In the genomic region with DNA sequence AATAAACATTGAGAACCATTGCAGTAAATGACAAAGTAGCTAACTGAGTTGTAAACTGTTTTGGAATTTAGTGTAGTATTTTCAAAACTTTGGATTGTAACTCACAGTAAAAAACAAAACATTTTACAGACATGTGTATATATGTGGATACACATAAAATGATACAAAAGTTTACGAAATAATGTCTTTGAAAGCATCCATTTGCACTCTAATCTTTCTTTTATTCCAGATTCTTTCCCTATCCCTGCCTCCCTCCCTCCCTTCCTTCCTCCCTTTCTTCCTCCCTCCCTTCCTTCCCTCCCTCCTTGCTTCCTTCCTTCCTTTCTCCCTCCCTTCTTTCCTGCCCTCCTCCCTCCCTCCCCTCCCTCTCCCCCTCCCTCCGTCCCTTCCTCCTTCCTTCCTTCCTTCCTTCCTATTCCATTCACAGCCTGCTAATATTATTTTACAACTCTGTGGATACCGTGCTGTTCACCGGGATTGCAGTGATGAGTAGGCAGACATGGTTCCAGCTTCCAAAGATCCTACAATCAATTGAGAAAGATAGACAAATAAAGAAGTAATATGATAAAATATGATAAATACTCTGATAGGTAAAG, we compare ENCODE assay signal across 21 cellular contexts. TPM values are rescaled to one million over a fixed set of nuclear protein-coding genes. Genes with fewer than 3 reads are reported as not detected.
DNase-seq lines count a peak whose midpoint lies in the region; ATAC-seq, FAIRE-seq and TF ChIP-seq lines count a peak whose summit lies in the region.
"Had no signal": no experiment of that assay in that cellular context is flagged by ENCODE, and none has a peak within 500 bp of the region (broad histone marks: within the 10 kb centered on the region; RNA-seq: fewer than 3 reads in every experiment).

No MANE protein-coding gene starts in this region.

- no peak for DNase-seq in activated naive CD8-positive, alpha-beta T cell treated with anti-CD3 and anti-CD28 coated beads, Interleukin-2, amount 50 U/mL, for 24 hours
- DNase-seq in EH (ENCODE audit: low read depth) (peak; percentile 53), OCI-LY7 (ENCODE audit: low spot score) (no peak), neural crest cell (ENCODE audit: low read depth, low spot score) (no peak), HCEC 1CT (no peak), PC-3 (no peak), urothelium cell line (ENCODE audit: low spot score) (no peak)
- DNase-seq: DMS79; KG1; NCI-H1417 treated with DMSO at 0.1 percent for 48 hours; NCI-H187 treated with DMSO at 0.1 percent for 48 hours; NCI-H526 treated with DMSO at 0.1 percent for 48 hours; NK-92 treated with Interleukin-12 subunit alpha and Interleukin-12 subunit beta, amount 100 ng/mL, for 24 hours; OCI-M1; SHP77; SK-N-SH; T-cell had no signal

- TF ChIP-seq CTCF in OCI-LY7 (conservative IDR thresholded peaks at IDR 0.05; ENCODE audit: low read length) (no peak), neural crest cell (conservative IDR thresholded peaks at IDR 0.05) (no peak), PC-3 (conservative IDR thresholded peaks at IDR 0.05; ENCODE audit: low read depth, low read length) (no peak)

- no peaks in the 10 kb centered on the region for H3K9me3 ChIP-seq in OCI-LY7 (ENCODE audit: low read length)
- no peaks in the 10 kb centered on the region for H3K9me3 ChIP-seq in PC-3 (ENCODE audit: low read length)
- H3K9me3 ChIP-seq: HAP-1, SK-N-SH had no signal

- H3K27me3 Mint-ChIP-seq in activated naive CD8-positive, alpha-beta T cell, result no peaks in the 10 kb centered on the region
- H3K27me3 Mint-ChIP-seq in activated naive CD8-positive, alpha-beta T cell treated with anti-CD3 and anti-CD28 coated beads, Interleukin-2, amount 50 U/mL, for 24 hours, result no peaks in the 10 kb centered on the region
- H3K27me3 Mint-ChIP-seq in neural crest cell (ENCODE audit: low read depth), result no peaks in the 10 kb centered on the region
- H3K27me3 Mint-ChIP-seq: T-cell had no signal

- FAIRE-seq in urothelium cell line (lab: Jason Lieb, UNC), result no peak
- FAIRE-seq: A204.1, G401.6 had no signal

- peaks cover 80% of the 10 kb centered on the region for H3K79me2 ChIP-seq in OCI-LY7 (ENCODE audit: insufficient read depth, low read depth, low read length)
- peaks cover 84% of the 10 kb centered on the region for H3K79me2 ChIP-seq in PC-3 (ENCODE audit: low read length)

- H3K27me3 ChIP-seq in PC-3 (ENCODE audit: low read length), result no peaks in the 10 kb centered on the region

- POLR2A ChIA-PET in OCI-LY7 (lab: Charles Lee) (interaction anchor here (2.0 kb wide), 1 partner anchor 10 kb away, joined by 9 read pairs; no protein-coding TSS in a partner anchor), PC-3 (lab: Charles Lee; ENCODE audit: unreplicated experiment) (interaction anchor here (0.6 kb wide), 1 partner anchor 350 kb away, joined by 5 read pairs; no protein-coding TSS in a partner anchor)

- H3F3A ChIP-seq in PC-3 (ENCODE audit: low read length, unreplicated experiment), result no peaks in the 10 kb centered on the region

- H3K4me1 ChIP-seq in OCI-LY7 (ENCODE audit: insufficient read depth, low read length, poor library complexity, severe bottlenecking) (peaks cover 48% of the 10 kb centered on the region), PC-3 (ENCODE audit: insufficient read depth, low read length) (peaks cover 20% of the 10 kb centered on the region)

- peak overlapping the region; percentile 6 for H3K27ac Mint-ChIP-seq in activated naive CD8-positive, alpha-beta T cell
- H3K27ac Mint-ChIP-seq in activated naive CD8-positive, alpha-beta T cell treated with anti-CD3 and anti-CD28 coated beads, Interleukin-2, amount 50 U/mL, for 24 hours, result no peak overlapping the region
- H3K27ac Mint-ChIP-seq in neural crest cell (ENCODE audit: unreplicated experiment), result no peak overlapping the region

- intact Hi-C loops in OCI-LY7 (cut with micrococcal nuclease; ENCODE audit: unreplicated experiment), result no loop called here
- intact Hi-C loops in PC-3 (cut with micrococcal nuclease), result no loop called here

- H3K36me3 Mint-ChIP-seq in activated naive CD8-positive, alpha-beta T cell, result peaks cover 12% of the 10 kb centered on the region
- peaks cover 56% of the 10 kb centered on the region for H3K36me3 Mint-ChIP-seq in activated naive CD8-positive, alpha-beta T cell treated with anti-CD3 and anti-CD28 coated beads, Interleukin-2, amount 50 U/mL, for 24 hours (ENCODE audit: low read depth)
- peaks cover 3% of the 10 kb centered on the region for H3K36me3 Mint-ChIP-seq in neural crest cell (ENCODE audit: low read depth)

- H3K4me3 ChIP-seq in OCI-LY7 (ENCODE audit: low read depth, low read length, poor library complexity, severe bottlenecking) (peak overlapping the region; percentile 97), PC-3 (ENCODE audit: low read length) (no peak overlapping the region)
- H3K4me3 ChIP-seq: HAP-1 had no signal

- CTCF ChIA-PET in OCI-LY7 (lab: Charles Lee; ENCODE audit: unreplicated experiment), result no interaction called here
- CTCF ChIA-PET in PC-3 (lab: Charles Lee), result no interaction called here

- H2AFZ ChIP-seq in OCI-LY7 (ENCODE audit: low read length) (no peak overlapping the region), PC-3 (ENCODE audit: low read length) (no peak overlapping the region)

- no peaks in the 10 kb centered on the region for H3K9me2 ChIP-seq in OCI-LY7 (ENCODE audit: insufficient read depth, low read length)
- no peaks in the 10 kb centered on the region for H3K9me2 ChIP-seq in PC-3 (replicated peaks; ENCODE audit: low read length)
- H3K9me2 ChIP-seq: SK-N-SH had no signal

- H3K4me2 ChIP-seq in OCI-LY7 (ENCODE audit: low read length), result peak overlapping the region; percentile 96
- no peak overlapping the region for H3K4me2 ChIP-seq in PC-3 (ENCODE audit: low read length)
- H3K4me2 ChIP-seq: SK-N-SH had no signal

- H3K4me1 Mint-ChIP-seq in activated naive CD8-positive, alpha-beta T cell (ENCODE audit: low read depth), result peaks cover 59% of the 10 kb centered on the region
- peaks cover 51% of the 10 kb centered on the region for H3K4me1 Mint-ChIP-seq in activated naive CD8-positive, alpha-beta T cell treated with anti-CD3 and anti-CD28 coated beads, Interleukin-2, amount 50 U/mL, for 24 hours
- H3K4me1 Mint-ChIP-seq in neural crest cell, result peaks cover 59% of the 10 kb centered on the region

- H3K4me3 Mint-ChIP-seq in activated naive CD8-positive, alpha-beta T cell, result no peak overlapping the region
- no peak overlapping the region for H3K4me3 Mint-ChIP-seq in activated naive CD8-positive, alpha-beta T cell treated with anti-CD3 and anti-CD28 coated beads, Interleukin-2, amount 50 U/mL, for 24 hours
- H3K4me3 Mint-ChIP-seq in neural crest cell, result peak overlapping the region; percentile 65
- H3K4me3 Mint-ChIP-seq: T-cell had no signal

- H3K36me3 ChIP-seq in OCI-LY7 (ENCODE audit: insufficient read depth, low read length), result peaks cover 72% of the 10 kb centered on the region
- H3K36me3 ChIP-seq in PC-3 (ENCODE audit: low read depth, low read length), result peaks cover 13% of the 10 kb centered on the region

- H4K20me1 ChIP-seq in OCI-LY7 (ENCODE audit: insufficient read depth, low read length) (peaks cover 16% of the 10 kb centered on the region), PC-3 (ENCODE audit: low read length) (no peaks in the 10 kb centered on the region)

- BruUV-seq in OCI-LY7 (replicated peaks; lab: Mats Ljungman, UMichigan) (no TSS peak), PC-3 (replicated peaks; lab: Mats Ljungman, UMichigan) (no TSS peak)

- ATAC-seq in activated naive CD8-positive, alpha-beta T cell treated with anti-CD3 and anti-CD28 coated beads, Interleukin-2, amount 50 U/mL, for 24 hours, result no peak
- ATAC-seq in PC-3, result no peak
- ATAC-seq: T-cell had no signal

- H3K9ac ChIP-seq in PC-3 (ENCODE audit: low read length), result no peak overlapping the region
- H3K9ac ChIP-seq: SK-N-SH had no signal

- H3K27ac ChIP-seq in OCI-LY7 (ENCODE audit: low read depth, low read length, poor library complexity, severe bottlenecking), result no peak overlapping the region
- H3K27ac ChIP-seq in PC-3 (ENCODE audit: low read length), result no peak overlapping the region

- H3K9me3 Mint-ChIP-seq in activated naive CD8-positive, alpha-beta T cell (ENCODE audit: low read depth), result no peaks in the 10 kb centered on the region
- H3K9me3 Mint-ChIP-seq in activated naive CD8-positive, alpha-beta T cell treated with anti-CD3 and anti-CD28 coated beads, Interleukin-2, amount 50 U/mL, for 24 hours, result no peaks in the 10 kb centered on the region
- no peaks in the 10 kb centered on the region for H3K9me3 Mint-ChIP-seq in neural crest cell
- H3K9me3 Mint-ChIP-seq: T-cell had no signal

RNA-seq across cellular contexts. Expression of a gene that starts 3.5 kb away (rescaled TPM):
- 122 and 123 TPM in 2 replicates for total RNA-seq in OCI-LY7 (2014; rRNA removed; shearing (Covaris generic))
- total RNA-seq in OCI-LY7 (2022), result 162 and 163 TPM in 2 replicates
- 209 and 218 TPM in 2 replicates for total RNA-seq in neural crest cell
- total RNA-seq in PC-3 (2014; rRNA removed), result 101 and 106 TPM in 2 replicates
